In the genomic region with DNA sequence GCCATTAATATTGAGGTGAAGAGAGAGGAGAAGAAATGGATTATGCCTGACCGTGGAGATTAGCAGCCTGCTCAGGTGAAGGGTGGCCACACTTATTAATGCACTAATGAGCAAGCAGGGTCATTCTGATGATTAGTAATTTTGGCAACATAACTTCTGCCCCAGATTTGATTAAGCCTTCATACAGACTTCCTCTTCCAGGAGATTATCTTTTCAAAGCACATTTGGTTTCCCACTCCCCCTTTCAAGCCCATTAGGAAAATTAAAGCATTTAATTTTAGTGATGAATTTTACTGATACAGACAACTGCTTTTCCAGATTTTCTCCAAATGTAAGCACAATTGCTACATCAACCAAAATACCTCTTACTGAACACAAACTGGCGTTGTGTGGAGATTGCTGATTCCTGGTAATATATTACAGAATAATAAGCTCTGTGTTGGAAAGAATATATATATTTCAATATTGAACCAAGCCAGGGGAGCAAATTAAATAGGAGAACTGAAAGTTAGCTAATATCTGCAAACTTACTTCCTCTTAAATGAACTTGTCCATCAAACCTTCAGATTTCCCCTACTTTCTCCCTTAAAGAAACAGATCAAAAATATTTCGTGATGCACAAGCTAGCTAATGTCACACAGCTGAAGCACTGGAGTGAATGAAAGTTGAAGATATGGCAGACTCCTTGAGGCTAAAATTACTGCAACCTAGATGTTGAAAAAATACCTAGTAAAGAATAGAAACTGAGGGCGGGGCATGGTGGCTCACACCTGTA, we compare ENCODE assay signal across 11 cellular contexts.
A peak's percentile ranks its signal among the peaks of the same experiment; 100 is the strongest.
DNase-seq lines count a peak whose midpoint lies in the region; FAIRE-seq and TF ChIP-seq lines count a peak whose summit lies in the region.
"Had no signal": no experiment of that assay in that cellular context is flagged by ENCODE, and none has a peak within 500 bp of the region (broad histone marks: within the 10 kb centered on the region; RNA-seq: fewer than 3 reads in every experiment).

No MANE protein-coding gene starts in this region.

- peak; percentile 91 for FAIRE-seq in GM19239 (lab: Jason Lieb, UNC)

- WGBS in ovary, 3 donors: 59 to 63% (median 61%) methylated on average over 4 of the region's 4 CpGs

- H3K9me3 ChIP-seq in ovary: no peaks in the 10 kb centered on the region
- H3K9me3 ChIP-seq: thyroid gland had no signal

- peak overlapping the region in 1 of 5 experiments; percentile 52 for H3K4me3 Mint-ChIP-seq in brain

- H3K4me1 Mint-ChIP-seq in brain: peaks cover 60% of the 10 kb centered on the region

- peak overlapping the region; percentile 56 to 83 (median 64) for H3K27ac Mint-ChIP-seq in brain

- H3K36me3 ChIP-seq in ovary: no peaks in the 10 kb centered on the region
- H3K36me3 ChIP-seq: thyroid gland had no signal

- no peak for TF ChIP-seq EP300 in ovary (IDR thresholded peaks at IDR 0.05)

- H3K27me3 ChIP-seq in ovary: no peaks in the 10 kb centered on the region
- H3K27me3 ChIP-seq: thyroid gland had no signal

- no peaks in the 10 kb centered on the region for H3K36me3 Mint-ChIP-seq in brain

- peak; percentile 65 for DNase-seq in D341Med (ENCODE audit: low spot score)
- no peak for DNase-seq in GM19239 (ENCODE audit: insufficient read length, low spot score)
- peak; percentile 80 for DNase-seq in MV-4-11 (lab: John Stamatoyannopoulos, UW)
- DNase-seq in G401 (ENCODE audit: low spot score): no peak
- no peak for DNase-seq in NCI-H1417 treated with DMSO at 0.1 percent for 48 hours (lab: John Stamatoyannopoulos, UW)
- DNase-seq in NCI-H748 treated with DMSO at 0.1 percent for 48 hours (lab: John Stamatoyannopoulos, UW): no peak
- no peak for DNase-seq in ovary
- DNase-seq: NCI-H345, thyroid gland had no signal

- no peak overlapping the region for H3K4me3 ChIP-seq in ovary
- H3K4me3 ChIP-seq: thyroid gland had no signal

- H3K4me1 ChIP-seq in ovary (ENCODE audit: insufficient read depth): no peaks in the 10 kb centered on the region

- no peak for TF ChIP-seq POLR2A in ovary (IDR thresholded peaks at IDR 0.05)

- in situ Hi-C loops in G401 (cut with HindIII; ENCODE audit: low sequenced_read_pairs): no loop called here

- intact Hi-C loops in ovary (cut with DNase I): no loop called here

- H3K9me3 Mint-ChIP-seq in brain: no peaks in the 10 kb centered on the region

- no peak overlapping the region for H3K27ac ChIP-seq in ovary
- H3K27ac ChIP-seq: KMS-11, thyroid gland had no signal

- TF ChIP-seq CTCF in brain (conservative IDR thresholded peaks at IDR 0.05) (no peak), ovary (IDR thresholded peaks at IDR 0.05) (no peak)

- peaks cover 2% of the 10 kb centered on the region for H3K27me3 Mint-ChIP-seq in brain

Comparison
In these comparisons a context has a peak if more than half of its experiments do, and no peak if none do; other contexts are left out.
1. DNase-seq: peak in D341Med (single experiment) and MV-4-11 (single experiment); none in GM19239 (single experiment), G401 (single experiment), NCI-H1417 treated with DMSO at 0.1 percent for 48 hours (single experiment), NCI-H748 treated with DMSO at 0.1 percent for 48 hours (single experiment) and ovary (0 of 5).